In the genomic region with DNA sequence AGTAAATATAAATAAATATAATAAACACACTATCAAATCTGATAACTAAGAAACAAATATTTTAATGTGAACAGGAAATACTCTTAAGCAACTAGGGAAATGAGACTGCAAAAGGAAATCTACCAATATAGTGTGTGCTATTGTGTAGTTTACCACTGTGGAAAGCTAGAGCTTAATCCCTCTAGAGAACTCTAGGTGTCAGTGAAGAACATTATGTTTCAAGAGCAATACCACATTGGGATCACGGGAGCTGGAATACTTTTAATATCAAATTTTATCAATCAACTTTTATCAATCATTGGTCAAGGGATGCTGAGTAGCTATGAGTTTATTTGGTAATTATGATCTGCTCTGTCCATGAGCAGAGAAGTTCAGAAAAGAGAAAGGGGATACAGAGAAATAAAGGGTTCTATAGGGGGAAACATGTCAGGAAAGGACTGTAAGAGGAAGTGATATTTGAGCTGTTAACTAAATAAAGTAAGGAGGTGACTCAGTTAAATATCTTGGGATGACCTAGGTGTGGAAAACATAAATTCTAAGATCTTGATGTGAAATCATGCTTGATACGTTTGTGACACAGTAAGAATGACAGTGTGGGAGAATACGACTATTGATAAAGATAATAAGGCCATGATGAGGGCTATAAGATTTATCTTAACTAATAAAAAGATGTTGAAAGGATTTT, we compare ENCODE assay signal across 9 cellular contexts.
DNase-seq lines count a peak whose midpoint lies in the region; ATAC-seq and TF ChIP-seq lines count a peak whose summit lies in the region.
"Had no signal": no experiment of that assay in that cellular context is flagged by ENCODE, and none has a peak within 500 bp of the region (broad histone marks: within the 10 kb centered on the region; RNA-seq: fewer than 3 reads in every experiment).

No MANE protein-coding gene starts in this region.

- no peak overlapping the region for H3K14ac ChIP-seq in mesenchymal stem cell (ENCODE audit: low read length in 2 of 2)

- H4K8ac ChIP-seq in mesenchymal stem cell (ENCODE audit: low read length), result no peak overlapping the region

- 100% methylated on average over 1 of the region's 3 CpGs for WGBS in mesenchymal stem cell

- no peak overlapping the region for H2AK5ac ChIP-seq in mesenchymal stem cell (ENCODE audit: low read length, severe bottlenecking)

- peak overlapping the region; percentile 34 for H3K9ac ChIP-seq in mesenchymal stem cell (ENCODE audit: low read length)

- in situ Hi-C loops in Caki2 (cut with HindIII; ENCODE audit: low pct_unique_long_range_greater_than_20kb, low sequenced_read_pairs) (no loop called here), brain microvascular endothelial cell (cut with HindIII; ENCODE audit: low pct_ligation_motif_present, low sequenced_read_pairs) (loop anchor here (25.0 kb wide), 1 partner anchor 758 kb away; the partner anchor contains the start of gene ALCAM)

- TF ChIP-seq CTCF in brain microvascular endothelial cell (IDR thresholded peaks at IDR 0.05; ENCODE audit: low read depth, low read length, missing control alignments) (peak; percentile 47), natural killer cell (IDR thresholded peaks at IDR 0.05) (no peak)

- H3K27ac ChIP-seq in brain microvascular endothelial cell (no peak overlapping the region), mesenchymal stem cell (ENCODE audit: low read length, poor library complexity, severe bottlenecking) (no peak overlapping the region), SJCRH30 (no peak overlapping the region)

- H3K79me1 ChIP-seq in mesenchymal stem cell (replicated peaks; ENCODE audit: low read length, poor library complexity, severe bottlenecking), result no peaks in the 10 kb centered on the region

- no peak overlapping the region for H3K4ac ChIP-seq in mesenchymal stem cell (ENCODE audit: low read depth in 1 of 2, low read length in 2 of 2)

- H3K36me3 Mint-ChIP-seq in natural killer cell, result no peaks in the 10 kb centered on the region

- H3K18ac ChIP-seq in mesenchymal stem cell (ENCODE audit: low read depth in 1 of 2, low read length in 2 of 2), result no peak overlapping the region

- H3K27me3 ChIP-seq in brain microvascular endothelial cell (replicated peaks), result no peaks in the 10 kb centered on the region
- no peaks in the 10 kb centered on the region for H3K27me3 ChIP-seq in mesenchymal stem cell (ENCODE audit: control insufficient read depth in 1 of 2, insufficient read depth in 1 of 2, low read length in 2 of 2)
- H3K27me3 ChIP-seq in SJCRH30, result no peaks in the 10 kb centered on the region

- H3K9me3 ChIP-seq in mesenchymal stem cell (ENCODE audit: control insufficient read depth, low read length) (no peaks in the 10 kb centered on the region), SJCRH30 (replicated peaks) (no peaks in the 10 kb centered on the region)

- no peak overlapping the region for H3K23ac ChIP-seq in mesenchymal stem cell (ENCODE audit: low read length in 2 of 2)

- intact Hi-C loops in natural killer cell (cut with micrococcal nuclease), result no loop called here

- no peak overlapping the region for H3K4me2 ChIP-seq in mesenchymal stem cell (ENCODE audit: low read length, poor library complexity, severe bottlenecking)

- no peak for ATAC-seq in natural killer cell
- ATAC-seq in HG03175 (IDR thresholded peaks at IDR 0.05; ENCODE audit: unreplicated experiment), result no peak

- no peak overlapping the region for H2BK5ac ChIP-seq in mesenchymal stem cell (ENCODE audit: low read depth, low read length, poor library complexity, severe bottlenecking)

- H2BK12ac ChIP-seq in mesenchymal stem cell (ENCODE audit: low read length in 2 of 2), result no peak overlapping the region

- H3K27ac Mint-ChIP-seq in natural killer cell, result no peak overlapping the region

- H3K4me3 Mint-ChIP-seq in natural killer cell, result no peak overlapping the region

- H3K4me1 Mint-ChIP-seq in natural killer cell, result no peaks in the 10 kb centered on the region

- H3K4me1 ChIP-seq in mesenchymal stem cell (ENCODE audit: control insufficient read depth, insufficient read depth, low read depth, low read length) (no peaks in the 10 kb centered on the region), SJCRH30 (no peaks in the 10 kb centered on the region)

- peak; percentile 6 for DNase-seq in Caki2 (ENCODE audit: low read depth)
- DNase-seq in MV-4-11 (lab: John Stamatoyannopoulos, UW), result peak; percentile 9
- peak; percentile 12 for DNase-seq in brain microvascular endothelial cell
- DNase-seq in mesenchymal stem cell, result peak; percentile 33
- DNase-seq in T-helper 9 cell, result no peak
- no peak for DNase-seq in natural killer cell
- DNase-seq in SJCRH30, result no peak
- DNase-seq: stimulated activated naive CD4-positive, alpha-beta T cell had no signal

- no peak overlapping the region for H2AFZ ChIP-seq in mesenchymal stem cell (ENCODE audit: low read depth, low read length)

- H3K27me3 Mint-ChIP-seq in natural killer cell (ENCODE audit: low read depth in 2 of 2), result no peaks in the 10 kb centered on the region

- no peak overlapping the region for H2BK15ac ChIP-seq in mesenchymal stem cell (ENCODE audit: low read depth, poor library complexity, severe bottlenecking)

- H3K36me3 ChIP-seq in brain microvascular endothelial cell (replicated peaks), result no peaks in the 10 kb centered on the region
- no peaks in the 10 kb centered on the region for H3K36me3 ChIP-seq in mesenchymal stem cell (ENCODE audit: control insufficient read depth in 1 of 2, insufficient read depth in 2 of 2, low read depth in 1 of 2, low read length in 2 of 2)
- H3K36me3 ChIP-seq in SJCRH30, result no peaks in the 10 kb centered on the region

- peaks cover 0 to 2% of the 10 kb centered on the region in 2 donors for H3K9me3 Mint-ChIP-seq in natural killer cell

- H4K91ac ChIP-seq in mesenchymal stem cell (ENCODE audit: low read length), result no peak overlapping the region

- H3K4me3 ChIP-seq in brain microvascular endothelial cell (ENCODE audit: low read depth, low read length), result peak overlapping the region; percentile 36
- no peak overlapping the region for H3K4me3 ChIP-seq in mesenchymal stem cell (ENCODE audit: insufficient read depth in 1 of 2, low read depth in 1 of 2, low read length in 2 of 2)
- no peak overlapping the region for H3K4me3 ChIP-seq in SJCRH30

- H2BK120ac ChIP-seq in mesenchymal stem cell (ENCODE audit: low read depth, low read length), result no peak overlapping the region

Comparison
In these comparisons a context has a peak if more than half of its experiments do, and no peak if none do; other contexts are left out.
1. DNase-seq: peak in Caki2 (single experiment), MV-4-11 (single experiment), brain microvascular endothelial cell (single experiment) and mesenchymal stem cell (single experiment); none in T-helper 9 cell (single experiment), natural killer cell (single experiment) and SJCRH30 (0 of 2).